9 cellular contexts compared by ENCODE assay signal in the genomic region with DNA sequence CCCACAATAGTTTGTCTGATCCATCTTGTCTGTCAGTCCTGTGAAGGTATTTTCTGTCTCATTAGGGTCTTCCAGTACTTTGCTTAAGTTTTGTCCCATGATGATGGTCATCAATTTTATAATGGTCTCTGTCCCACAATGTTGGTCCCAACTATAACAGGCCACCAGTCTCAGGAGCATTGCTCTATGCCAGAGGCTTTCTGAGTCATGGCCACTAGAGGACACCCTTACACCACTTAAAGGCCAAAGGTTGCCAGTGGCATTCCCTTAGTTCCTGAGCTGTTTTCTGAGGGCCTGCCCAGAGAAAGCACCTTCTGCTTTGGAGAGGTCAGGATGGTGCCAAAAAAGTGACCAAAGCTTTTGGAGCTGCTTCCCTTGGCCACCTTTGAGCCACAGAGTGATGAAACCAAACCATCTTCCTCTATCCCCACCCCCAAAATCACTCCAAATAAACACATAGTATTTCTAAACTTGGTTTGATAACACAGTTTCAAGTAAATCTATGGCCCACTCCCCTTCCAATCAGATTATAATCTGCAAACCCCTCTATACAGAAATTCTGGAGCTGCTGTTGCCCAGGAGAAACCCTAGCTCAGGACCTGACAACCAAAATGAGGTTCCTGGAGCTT. TPM values are rescaled to one million over a fixed set of nuclear protein-coding genes. Genes with fewer than 3 reads are reported as not detected.
DNase-seq lines count a peak whose midpoint lies in the region; ATAC-seq and TF ChIP-seq lines count a peak whose summit lies in the region.
"Had no signal": no experiment of that assay in that cellular context is flagged by ENCODE, and none has a peak within 500 bp of the region (broad histone marks: within the 10 kb centered on the region; RNA-seq: fewer than 3 reads in every experiment).

No MANE protein-coding gene starts in this region.

- H3K4me3 Mint-ChIP-seq in activated T-helper 17 cell treated with anti-CD3 and anti-CD28 coated beads, Interleukin-2, amount 50 U/mL, for 72 hours: no peak overlapping the region

- ATAC-seq in GM19397 (IDR thresholded peaks at IDR 0.05; ENCODE audit: unreplicated experiment): peak; percentile 80
- ATAC-seq in HG03565 (IDR thresholded peaks at IDR 0.05; ENCODE audit: unreplicated experiment): peak; percentile 66
- ATAC-seq in activated T-helper 17 cell treated with anti-CD3 and anti-CD28 coated beads, Interleukin-2, amount 50 U/mL, for 72 hours (replicated peaks): peak; percentile 78
- peak; percentile 88 for ATAC-seq in gastroesophageal sphincter

- H3K27ac ChIP-seq in gastroesophageal sphincter (no peak overlapping the region), ovary (no peak overlapping the region)

- H3K36me3 Mint-ChIP-seq in activated T-helper 17 cell treated with anti-CD3 and anti-CD28 coated beads, Interleukin-2, amount 50 U/mL, for 72 hours (ENCODE audit: low read depth): no peaks in the 10 kb centered on the region

- H3K27ac Mint-ChIP-seq in activated T-helper 17 cell treated with anti-CD3 and anti-CD28 coated beads, Interleukin-2, amount 50 U/mL, for 72 hours: no peak overlapping the region

- H3K4me1 ChIP-seq in gastroesophageal sphincter: no peaks in the 10 kb centered on the region
- no peaks in the 10 kb centered on the region for H3K4me1 ChIP-seq in ovary (ENCODE audit: insufficient read depth)

- intact Hi-C loops in ovary (cut with DNase I): loop anchor here in 1 of 4 donors (10.0 kb wide), 1 partner anchor 88 kb away; no protein-coding TSS in a partner anchor

- TF ChIP-seq POLR2A in gastroesophageal sphincter (IDR thresholded peaks at IDR 0.05) (no peak), ovary (IDR thresholded peaks at IDR 0.05) (no peak)

- H3K27me3 Mint-ChIP-seq in activated T-helper 17 cell treated with anti-CD3 and anti-CD28 coated beads, Interleukin-2, amount 50 U/mL, for 72 hours: no peaks in the 10 kb centered on the region

- peak; percentile 29 for DNase-seq in Caki2 (ENCODE audit: low read depth)
- DNase-seq in NOMO-1 (lab: John Stamatoyannopoulos, UW; ENCODE audit: unreplicated experiment in 2 of 2): peak; percentile 29 to 49
- peak; percentile 40 to 61 (median 47) for DNase-seq in ovary
- no peak for DNase-seq in NK-92 treated with Interleukin-12 subunit alpha and Interleukin-12 subunit beta, amount 100 ng/mL, for 24 hours (lab: John Stamatoyannopoulos, UW)

- peak; percentile 43 to 83 (median 78) for TF ChIP-seq CTCF in gastroesophageal sphincter (IDR thresholded peaks at IDR 0.05)
- peak in 2 of 3 donors; percentile 68 for TF ChIP-seq CTCF in ovary (IDR thresholded peaks at IDR 0.05)

- H3K9me3 ChIP-seq in gastroesophageal sphincter (no peaks in the 10 kb centered on the region), ovary (no peaks in the 10 kb centered on the region)

- H3K36me3 ChIP-seq in gastroesophageal sphincter (no peaks in the 10 kb centered on the region), ovary (no peaks in the 10 kb centered on the region)

- TF ChIP-seq EP300 in gastroesophageal sphincter (IDR thresholded peaks at IDR 0.05) (no peak), ovary (IDR thresholded peaks at IDR 0.05) (no peak)

- H3K4me3 ChIP-seq in gastroesophageal sphincter (no peak overlapping the region), ovary (no peak overlapping the region)

- H3K9me3 Mint-ChIP-seq in activated T-helper 17 cell treated with anti-CD3 and anti-CD28 coated beads, Interleukin-2, amount 50 U/mL, for 72 hours: no peaks in the 10 kb centered on the region

- H3K27me3 ChIP-seq in gastroesophageal sphincter (no peaks in the 10 kb centered on the region), ovary (no peaks in the 10 kb centered on the region)

- peaks cover 6% of the 10 kb centered on the region for H3K4me1 Mint-ChIP-seq in activated T-helper 17 cell treated with anti-CD3 and anti-CD28 coated beads, Interleukin-2, amount 50 U/mL, for 72 hours

- in situ Hi-C loops in Caki2 (cut with HindIII; ENCODE audit: low pct_unique_long_range_greater_than_20kb, low sequenced_read_pairs): no loop called here

RNA-seq across cellular contexts. Expression of gene EIF3F, which starts 19.3 kb away (rescaled TPM):
- total RNA-seq in Caki2 (2014; rRNA removed; shearing (Covaris generic); ENCODE audit: low replicate concordance): 362 and 393 TPM in 2 replicates
- total RNA-seq in activated T-helper 17 cell treated with anti-CD3 and anti-CD28 coated beads, Interleukin-2, amount 50 U/mL, for 72 hours: 100 to 1,000 TPM; 320 to 342 TPM
- total RNA-seq in gastroesophageal sphincter (100 to 1,000 TPM; 204 to 356 (median 235) TPM), ovary (100 to 1,000 TPM; 235 to 459 (median 309) TPM)
- 100 to 1,000 TPM; 497 to 764 TPM for polyA plus RNA-seq in ovary

RNA-seq across cellular contexts. Expression of gene NLRP10, which starts 41.2 kb away (rescaled TPM):
- not detected in 2 replicates for total RNA-seq in Caki2 (2014; rRNA removed; shearing (Covaris generic); ENCODE audit: low replicate concordance)
- not detected for total RNA-seq in activated T-helper 17 cell treated with anti-CD3 and anti-CD28 coated beads, Interleukin-2, amount 50 U/mL, for 72 hours
- total RNA-seq in gastroesophageal sphincter (not detected), ovary (not detected)
- polyA plus RNA-seq in ovary: not detected
- total RNA-seq: activated CD8-positive, alpha-beta memory T cell treated with anti-CD3 and anti-CD28 coated beads for 36 hours had no signal
